Comparison of ENCODE assay signal across 1 cellular context in the genomic region with DNA sequence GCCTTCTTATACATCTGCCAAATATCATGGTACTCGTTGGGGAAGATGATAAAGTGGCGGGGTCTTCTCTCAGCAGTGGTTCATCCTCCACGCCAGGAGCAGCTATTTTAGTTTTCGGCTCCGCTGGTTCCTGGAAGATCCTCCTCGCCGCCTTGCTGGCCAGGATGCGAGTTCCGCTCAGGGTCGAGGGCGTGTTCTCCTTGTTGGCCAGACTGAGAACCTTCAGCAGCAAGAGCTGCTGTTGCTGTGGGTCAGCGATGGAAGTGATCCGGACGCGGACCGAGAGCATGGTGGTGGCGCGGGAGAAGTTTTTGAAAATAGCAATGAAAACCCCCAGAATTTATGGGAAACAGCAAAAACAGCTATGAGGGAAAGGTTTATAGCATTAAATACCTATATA.
TF ChIP-seq lines count a peak whose summit lies in the region.

No MANE protein-coding gene starts in this region.

TF ChIP-seq in K562, 482 proteins besides CTCF, POLR2A, EP300 and RAD21 (continued from another document):
- TF ChIP-seq, protein P1, sequence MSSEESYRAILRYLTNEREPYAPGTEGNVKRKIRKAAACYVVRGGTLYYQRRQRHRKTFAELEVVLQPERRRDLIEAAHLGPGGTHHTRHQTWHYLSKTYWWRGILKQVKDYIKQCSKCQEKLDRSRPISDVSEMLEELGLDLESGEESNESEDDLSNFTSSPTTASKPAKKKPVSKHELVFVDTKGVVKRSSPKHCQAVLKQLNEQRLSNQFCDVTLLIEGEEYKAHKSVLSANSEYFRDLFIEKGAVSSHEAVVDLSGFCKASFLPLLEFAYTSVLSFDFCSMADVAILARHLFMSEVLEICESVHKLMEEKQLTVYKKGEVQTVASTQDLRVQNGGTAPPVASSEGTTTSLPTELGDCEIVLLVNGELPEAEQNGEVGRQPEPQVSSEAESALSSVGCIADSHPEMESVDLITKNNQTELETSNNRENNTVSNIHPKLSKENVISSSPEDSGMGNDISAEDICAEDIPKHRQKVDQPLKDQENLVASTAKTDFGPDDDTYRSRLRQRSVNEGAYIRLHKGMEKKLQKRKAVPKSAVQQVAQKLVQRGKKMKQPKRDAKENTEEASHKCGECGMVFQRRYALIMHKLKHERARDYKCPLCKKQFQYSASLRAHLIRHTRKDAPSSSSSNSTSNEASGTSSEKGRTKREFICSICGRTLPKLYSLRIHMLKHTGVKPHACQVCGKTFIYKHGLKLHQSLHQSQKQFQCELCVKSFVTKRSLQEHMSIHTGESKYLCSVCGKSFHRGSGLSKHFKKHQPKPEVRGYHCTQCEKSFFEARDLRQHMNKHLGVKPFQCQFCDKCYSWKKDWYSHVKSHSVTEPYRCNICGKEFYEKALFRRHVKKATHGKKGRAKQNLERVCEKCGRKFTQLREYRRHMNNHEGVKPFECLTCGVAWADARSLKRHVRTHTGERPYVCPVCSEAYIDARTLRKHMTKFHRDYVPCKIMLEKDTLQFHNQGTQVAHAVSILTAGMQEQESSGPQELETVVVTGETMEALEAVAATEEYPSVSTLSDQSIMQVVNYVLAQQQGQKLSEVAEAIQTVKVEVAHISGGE (CRISPR knock-in tag; IDR thresholded peaks at IDR 0.05) = no peak
- TF ChIP-seq TEAD2 (tag; IDR thresholded peaks at IDR 0.05) = no peak
